Comparison of ENCODE assay signal across 25 cellular contexts in the genomic region with DNA sequence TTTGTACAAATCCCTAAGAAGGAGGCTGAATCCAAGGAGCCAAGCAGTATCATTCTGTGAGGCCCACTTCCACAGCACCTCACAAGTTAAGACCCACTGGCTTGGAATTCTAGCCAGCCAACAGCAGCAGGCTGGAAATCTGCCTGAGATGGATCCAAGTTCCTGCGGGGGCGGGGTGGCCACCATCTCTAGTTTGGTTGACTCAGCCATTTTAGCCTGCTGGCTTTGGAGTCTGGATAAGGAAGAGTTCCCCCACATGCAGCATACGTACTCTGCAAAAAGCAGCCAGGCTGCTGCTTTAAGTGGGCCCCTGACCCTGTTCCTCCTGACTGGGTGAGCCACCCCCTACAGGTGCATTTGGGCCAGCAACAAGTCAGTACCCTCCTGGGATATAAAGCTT.
"Had no signal": no experiment of that assay in that cellular context is flagged by ENCODE, and none has a peak within 500 bp of the region (broad histone marks: within the 10 kb centered on the region; RNA-seq: fewer than 3 reads in every experiment).

No MANE protein-coding gene starts in this region.

- H3K4me3 ChIP-seq: coronary artery, dorsolateral prefrontal cortex, esophagus muscularis mucosa, gastrocnemius medialis, heart right ventricle, left lung, lower lobe of right lung, mucosa of descending colon had no signal

- DNase-seq: dermis blood vessel endothelial cell; dorsolateral prefrontal cortex; effector CD4-positive, alpha-beta T cell; effector memory CD4-positive, alpha-beta T cell; foreskin melanocyte; gastrocnemius medialis; glutamatergic neuron; head of caudate nucleus; heart right ventricle; hippocampal formation; islet precursor cell; kidney; kidney glomerular epithelial cell; left colon; left lung; left ventricle myocardium superior; lower lobe of right lung; mesenchymal stem cell; mucosa of descending colon; naive B cell; naive thymus-derived CD8-positive, alpha-beta T cell had no signal

- ATAC-seq: gastrocnemius medialis; heart right ventricle; left colon; left lung; left ventricle myocardium superior; lower lobe of right lung; mucosa of descending colon; naive thymus-derived CD8-positive, alpha-beta T cell had no signal

- H3K27me3 ChIP-seq: dorsolateral prefrontal cortex, esophagus muscularis mucosa, gastrocnemius medialis, heart right ventricle, left lung had no signal

- H3K4me1 ChIP-seq: esophagus muscularis mucosa, gastrocnemius medialis, heart right ventricle, left lung, lower lobe of right lung had no signal

- H3K27ac ChIP-seq: coronary artery, dorsolateral prefrontal cortex, esophagus muscularis mucosa, gastrocnemius medialis, heart right ventricle, left lung, lower lobe of right lung had no signal

- FAIRE-seq: colon, endothelial cell of umbilical vein, kidney had no signal
